Comparison of ENCODE assay signal across 2 cellular contexts in genomic region chr6:38686270-38687042, GRCh38.
TF ChIP-seq lines count a peak whose summit lies in the region.

No MANE protein-coding gene starts in this region.

TF ChIP-seq in IMR-90, 13 proteins besides CTCF, POLR2A, EP300 and RAD21:
- no peak for TF ChIP-seq MAFK (IDR thresholded peaks at IDR 0.05; ENCODE audit: low read depth, low read length)
TF ChIP-seq in IMR-90: peak in this region for 0.

TF ChIP-seq in GM12891, 5 proteins besides CTCF, POLR2A, EP300 and RAD21:
- no peak for TF ChIP-seq TAF1 (IDR thresholded peaks at IDR 0.05; ENCODE audit: low read depth, low read length)
